33 cellular contexts compared by ENCODE assay signal in the genomic region with DNA sequence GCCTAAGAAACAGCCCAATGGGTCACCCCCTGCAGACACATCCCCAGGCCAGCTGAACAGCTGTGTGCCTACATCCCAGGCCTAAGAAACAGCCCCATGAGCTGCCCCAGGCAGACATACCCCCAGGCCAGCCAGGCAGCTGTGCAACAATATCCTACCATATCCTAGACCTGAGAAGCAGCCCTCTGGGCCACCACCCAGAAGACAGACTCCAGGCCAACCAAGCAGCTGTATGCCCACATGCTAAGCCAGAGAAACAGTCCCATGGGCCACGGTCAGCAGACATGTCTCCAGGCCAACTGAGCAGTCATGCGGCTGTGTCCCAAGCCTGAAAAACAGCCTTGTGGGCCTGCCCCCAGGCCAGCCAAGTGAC.
"Had no signal": no experiment of that assay in that cellular context is flagged by ENCODE, and none has a peak within 500 bp of the region (broad histone marks: within the 10 kb centered on the region; RNA-seq: fewer than 3 reads in every experiment).

No MANE protein-coding gene starts in this region.

- H3K27ac ChIP-seq: cardiac muscle cell, PC-9, VCaP had no signal

- H3K36me3 ChIP-seq: cardiac muscle cell had no signal

- ATAC-seq: activated CD8-positive, alpha-beta memory T cell treated with anti-CD3 and anti-CD28 coated beads, Interleukin-2, amount 10 ng/mL, durations not matched to agents 7 days and 5 days; activated naive CD8-positive, alpha-beta T cell treated with anti-CD3 and anti-CD28 coated beads, Interleukin-2, amount 50 U/mL, for 24 hours had no signal

- H3K4me3 ChIP-seq: cardiac muscle cell, PC-9 had no signal

- H3K27me3 ChIP-seq: cardiac muscle cell had no signal

- DNase-seq: activated B cell treated with CpG ODN at 0.5 μM for 24 hours; activated CD4-positive, alpha-beta memory T cell treated with anti-CD3 and anti-CD28 coated beads for 36 hours; activated CD4-positive, alpha-beta T cell treated with anti-CD3 and anti-CD28 coated beads for 4 hours; activated CD4-positive, alpha-beta T cell treated with anti-CD3 and anti-CD28 coated beads, Interleukin-2, amount 50 U/mL, for 1 hour; activated CD4-positive, CD25-positive, alpha-beta regulatory T cell treated with anti-CD3 and anti-CD28 coated beads, Interleukin-2, amount 50 U/mL, for 72 hours; activated CD8-positive, alpha-beta memory T cell treated with anti-CD3 and anti-CD28 coated beads, Interleukin-2, amount 10 ng/mL, durations not matched to agents 7 days and 5 days; activated CD8-positive, alpha-beta memory T cell treated with anti-CD3 and anti-CD28 coated beads, Interleukin-2, amount 50 U/mL, for 48 hours; activated effector memory CD4-positive, alpha-beta T cell treated with Interleukin-2 at 50 U/mL for 16 hours; activated naive CD4-positive, alpha-beta T cell treated with anti-CD3 and anti-CD28 coated beads, Interleukin-2, amount 10 ng/mL, durations not matched to agents 7 days and 5 days; activated naive CD8-positive, alpha-beta T cell treated with anti-CD3 and anti-CD28 coated beads, Interleukin-2, amount 50 U/mL, for 24 hours; activated T-cell treated with anti-CD3 and anti-CD28 coated beads, Interleukin-2, amount 50 U/mL, for 48 hours; anterior cingulate cortex; Karpas-422; KBM-7; NCI-H1092 treated with DMSO at 0.1 percent for 48 hours; NCI-H1417; NCI-H146; NCI-H187; NCI-H2029 treated with DMSO at 0.1 percent for 48 hours; NCI-H2107; NCI-H2171; NCI-H510A; NCI-H526; NCI-H748 treated with DMSO at 0.1 percent for 48 hours; NK-92 treated with Interleukin-12 subunit alpha and Interleukin-12 subunit beta, amount 100 ng/mL, for 24 hours; PC-9; SIG-M5; SW 1271; T-helper 1 cell; T-helper 2 cell; T-helper 9 cell had no signal
